In the genomic region with DNA sequence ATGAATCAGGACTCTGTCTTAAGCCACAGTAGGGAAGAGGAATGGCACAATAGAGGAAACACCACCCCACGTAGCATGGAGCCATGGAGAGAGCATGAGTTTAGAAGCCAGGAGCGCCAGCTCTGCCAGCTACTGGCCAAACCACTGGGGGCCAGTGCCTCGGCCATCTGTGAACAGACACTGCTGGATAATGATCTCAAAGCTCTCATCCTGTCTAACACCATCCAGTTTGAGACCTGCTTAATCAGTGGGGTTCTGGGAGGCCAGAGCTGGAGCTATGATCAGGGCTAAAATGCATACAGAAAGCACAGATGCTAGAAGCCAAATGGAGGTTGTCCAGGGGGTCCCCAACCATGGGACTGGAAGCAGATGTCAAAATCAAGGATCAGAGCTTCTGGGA, we compare ENCODE assay signal across 12 cellular contexts.
"Had no signal": no experiment of that assay in that cellular context is flagged by ENCODE, and none has a peak within 500 bp of the region (broad histone marks: within the 10 kb centered on the region; RNA-seq: fewer than 3 reads in every experiment).

No MANE protein-coding gene starts in this region.

- H3K4me3 ChIP-seq: lower lobe of right lung, mucosa of descending colon, right lobe of liver, uterus had no signal

- H3K36me3 ChIP-seq: lower lobe of right lung, right lobe of liver, uterus had no signal

- H3K9me3 ChIP-seq: lower lobe of right lung, mucosa of descending colon, right lobe of liver, uterus had no signal

- H3K4me1 ChIP-seq: right lobe of liver had no signal

- ATAC-seq: lower lobe of right lung, natural killer cell had no signal

- DNase-seq: activated CD4-positive, alpha-beta T cell treated with anti-CD3 and anti-CD28 coated beads for 1 hour; activated CD8-positive, alpha-beta memory T cell treated with anti-CD3 and anti-CD28 coated beads, Interleukin-2, amount 50 U/mL, for 4 hours; activated naive CD4-positive, alpha-beta T cell; endodermal cell; erythroblast; left cardiac atrium; lower lobe of right lung; mucosa of descending colon; natural killer cell; right lobe of liver; T-helper 9 cell; uterus had no signal

- H3K27ac ChIP-seq: lower lobe of right lung, right lobe of liver, uterus had no signal

- H3K27me3 ChIP-seq: right lobe of liver, uterus had no signal
